24 cellular contexts compared by ENCODE assay signal in genomic region chr14:101064718-101065117, GRCh38.
DNase-seq lines count a peak whose midpoint lies in the region; ATAC-seq, FAIRE-seq and TF ChIP-seq lines count a peak whose summit lies in the region.
"Had no signal": no experiment of that assay in that cellular context is flagged by ENCODE, and none has a peak within 500 bp of the region (broad histone marks: within the 10 kb centered on the region; RNA-seq: fewer than 3 reads in every experiment).

No MANE protein-coding gene starts in this region.

- peak overlapping the region; percentile 42 for H3K27ac ChIP-seq in BLaER1
- no peak overlapping the region for H3K27ac ChIP-seq in kidney (ENCODE audit: low read depth in 2 of 2, low read length in 2 of 2)
- no peak overlapping the region for H3K27ac ChIP-seq in spleen
- H3K27ac ChIP-seq: PC-9 had no signal

- intact Hi-C loops in kidney (cut with DNase I): no loop called here
- intact Hi-C loops in spleen (cut with DNase I; ENCODE audit: low total_unique reads): no loop called here

- H3K36me3 ChIP-seq in BLaER1 (no peaks in the 10 kb centered on the region), kidney (ENCODE audit: control insufficient read depth in 1 of 2, insufficient read depth in 2 of 2, low read length in 2 of 2) (peaks cover 0 to 5% of the 10 kb centered on the region in 2 donors), spleen (no peaks in the 10 kb centered on the region)
- H3K36me3 ChIP-seq: MG63 had no signal

- H4K20me1 ChIP-seq in BLaER1: no peaks in the 10 kb centered on the region

- no peak for TF ChIP-seq CTCF in kidney (IDR thresholded peaks at IDR 0.05; ENCODE audit: borderline replicate concordance, extremely low read depth, insufficient read depth)
- TF ChIP-seq CTCF in spleen (IDR thresholded peaks at IDR 0.05 in 8 of 11, conservative IDR thresholded peaks at IDR 0.05 in 3 of 11): no peak

- ATAC-seq in activated naive CD4-positive, alpha-beta T cell treated with anti-CD3 and anti-CD28 coated beads, Interleukin-2, amount 50 U/mL, for 72 hours: no peak
- ATAC-seq in HG02973 (IDR thresholded peaks at IDR 0.05; ENCODE audit: unreplicated experiment): no peak

- no peak for TF ChIP-seq POLR2A in spleen (IDR thresholded peaks at IDR 0.05)

- peak; percentile 12 for DNase-seq in activated naive CD4-positive, alpha-beta T cell treated with anti-CD3 and anti-CD28 coated beads, Interleukin-2, amount 10 ng/mL, durations not matched to agents 7 days and 5 days
- no peak for DNase-seq in activated naive CD4-positive, alpha-beta T cell treated with anti-CD3 and anti-CD28 coated beads, Interleukin-2, amount 50 U/mL, for 72 hours (ENCODE audit: low spot score in 2 of 2)
- DNase-seq in kidney (peak; percentile 37), spleen (peak; percentile 52), iPS-NIHi7 (ENCODE audit: extremely low spot score) (no peak), NCI-H446 (lab: John Stamatoyannopoulos, UW) (no peak)
- DNase-seq: 8988T; ACHN; CD4-positive, alpha-beta memory T cell; COR-L47; DMS53; IMR-90; KG1; MG63; NCI-H1105 treated with DMSO at 0.1 percent for 48 hours; NCI-H146; NCI-H2029; NCI-H526 treated with DMSO at 0.1 percent for 48 hours; PC-9; SHP77 had no signal

- no peaks in the 10 kb centered on the region for H3K4me1 Mint-ChIP-seq in activated naive CD4-positive, alpha-beta T cell treated with anti-CD3 and anti-CD28 coated beads, Interleukin-2, amount 10 ng/mL, durations not matched to agents 7 days and 5 days
- H3K4me1 Mint-ChIP-seq: CD4-positive, alpha-beta memory T cell had no signal

- H3K9ac ChIP-seq in BLaER1 (peak overlapping the region; percentile 40; the same call in 1 of the 2 replicates), kidney (ENCODE audit: low read length in 2 of 2) (no peak overlapping the region)

- H3K27me3 ChIP-seq in BLaER1 (no peaks in the 10 kb centered on the region), spleen (replicated peaks in 1 of 7) (peaks cover 0 to 16% (median 0%) of the 10 kb centered on the region in 7 donors)
- H3K27me3 ChIP-seq: MG63 had no signal

- 89 to 98% (median 97%) methylated on average over 7 of the region's 7 CpGs for WGBS in spleen, 5 donors

- H3K4me3 ChIP-seq in BLaER1: no peak overlapping the region
- H3K4me3 ChIP-seq in kidney (ENCODE audit: low read length in 2 of 2): no peak overlapping the region
- H3K4me3 ChIP-seq in spleen: no peak overlapping the region
- H3K4me3 ChIP-seq: MG63, PC-9 had no signal

- H3K4me1 ChIP-seq in BLaER1 (peaks cover 85% of the 10 kb centered on the region), kidney (ENCODE audit: control insufficient read depth in 1 of 2, insufficient read depth in 1 of 2, low read depth in 1 of 2, low read length in 2 of 2) (no peaks in the 10 kb centered on the region), spleen (peaks cover 0 to 35% (median 12%) of the 10 kb centered on the region in 6 donors)

- H3K27me3 Mint-ChIP-seq in activated naive CD4-positive, alpha-beta T cell treated with anti-CD3 and anti-CD28 coated beads, Interleukin-2, amount 10 ng/mL, durations not matched to agents 7 days and 5 days: peaks cover 11% of the 10 kb centered on the region

- no peak overlapping the region for H3K27ac Mint-ChIP-seq in activated naive CD4-positive, alpha-beta T cell treated with anti-CD3 and anti-CD28 coated beads, Interleukin-2, amount 10 ng/mL, durations not matched to agents 7 days and 5 days
- no peak overlapping the region for H3K27ac Mint-ChIP-seq in activated naive CD4-positive, alpha-beta T cell treated with anti-CD3 and anti-CD28 coated beads, Interleukin-2, amount 50 U/mL, for 72 hours
- H3K27ac Mint-ChIP-seq: CD4-positive, alpha-beta memory T cell had no signal

- H3K9me3 Mint-ChIP-seq in activated naive CD4-positive, alpha-beta T cell treated with anti-CD3 and anti-CD28 coated beads, Interleukin-2, amount 10 ng/mL, durations not matched to agents 7 days and 5 days: no peaks in the 10 kb centered on the region
- H3K9me3 Mint-ChIP-seq in activated naive CD4-positive, alpha-beta T cell treated with anti-CD3 and anti-CD28 coated beads, Interleukin-2, amount 50 U/mL, for 72 hours: no peaks in the 10 kb centered on the region

- FAIRE-seq in kidney (lab: Jason Lieb, UNC): no peak
- FAIRE-seq: GM18507, H54 had no signal

- peak overlapping the region; percentile 71 for H3K4me2 ChIP-seq in BLaER1
- H3K4me2 ChIP-seq: PC-9 had no signal

- CTCF ChIA-PET in activated naive CD4-positive, alpha-beta T cell treated with anti-CD3 and anti-CD28 coated beads, Interleukin-2, amount 10 ng/mL, durations not matched to agents 7 days and 5 days (lab: Charles Lee): no interaction called here

- H3K9me3 ChIP-seq in BLaER1: peaks cover 22% of the 10 kb centered on the region
- no peaks in the 10 kb centered on the region for H3K9me3 ChIP-seq in kidney (ENCODE audit: control insufficient read depth in 1 of 2, low read length in 2 of 2)
- no peaks in the 10 kb centered on the region for H3K9me3 ChIP-seq in spleen
- H3K9me3 ChIP-seq: MG63 had no signal

- no peaks in the 10 kb centered on the region for H3K36me3 Mint-ChIP-seq in activated naive CD4-positive, alpha-beta T cell treated with anti-CD3 and anti-CD28 coated beads, Interleukin-2, amount 10 ng/mL, durations not matched to agents 7 days and 5 days
- no peaks in the 10 kb centered on the region for H3K36me3 Mint-ChIP-seq in activated naive CD4-positive, alpha-beta T cell treated with anti-CD3 and anti-CD28 coated beads, Interleukin-2, amount 50 U/mL, for 72 hours
- H3K36me3 Mint-ChIP-seq: CD4-positive, alpha-beta memory T cell had no signal

- H3K4me3 Mint-ChIP-seq in activated naive CD4-positive, alpha-beta T cell treated with anti-CD3 and anti-CD28 coated beads, Interleukin-2, amount 10 ng/mL, durations not matched to agents 7 days and 5 days: no peak overlapping the region
- H3K4me3 Mint-ChIP-seq: CD4-positive, alpha-beta memory T cell had no signal

Comparison
In these comparisons a context has a peak if more than half of its experiments do, and no peak if none do; other contexts are left out.
1. DNase-seq: peak in activated naive CD4-positive, alpha-beta T cell treated with anti-CD3 and anti-CD28 coated beads, Interleukin-2, amount 10 ng/mL, durations not matched to agents 7 days and 5 days (single experiment), kidney (single experiment) and spleen (single experiment); none in activated naive CD4-positive, alpha-beta T cell treated with anti-CD3 and anti-CD28 coated beads, Interleukin-2, amount 50 U/mL, for 72 hours (0 of 2), iPS-NIHi7 (single experiment) and NCI-H446 (0 of 2).